23 cellular contexts compared by ENCODE assay signal in the genomic region with DNA sequence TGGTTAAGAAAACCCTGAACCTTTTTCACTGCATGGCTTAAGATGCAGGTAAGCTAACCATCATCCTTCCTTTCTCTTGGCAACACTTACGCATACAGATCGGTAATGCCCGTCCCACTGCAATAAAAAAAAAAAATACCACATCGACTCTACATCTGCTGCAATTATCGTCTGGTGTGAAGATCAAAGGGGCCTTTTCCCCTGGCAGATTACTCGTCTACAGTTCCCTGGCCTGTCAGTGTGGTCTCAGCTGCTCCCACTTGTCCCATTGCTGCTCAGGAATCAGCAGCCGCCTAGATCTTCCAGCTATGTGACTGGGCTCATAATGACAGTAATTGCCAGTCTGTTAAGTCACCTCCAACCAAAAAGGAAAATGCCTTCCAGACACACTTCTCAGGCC.
DNase-seq lines count a peak whose midpoint lies in the region; ATAC-seq and TF ChIP-seq lines count a peak whose summit lies in the region.
"Had no signal": no experiment of that assay in that cellular context is flagged by ENCODE, and none has a peak within 500 bp of the region (broad histone marks: within the 10 kb centered on the region; RNA-seq: fewer than 3 reads in every experiment).

No MANE protein-coding gene starts in this region.

- TF ChIP-seq CTCF in glutamatergic neuron (IDR thresholded peaks at IDR 0.05; ENCODE audit: partially characterized antibody, unreplicated experiment) (no peak), tibial nerve (IDR thresholded peaks at IDR 0.05) (no peak)

- no peak overlapping the region for H3K27ac ChIP-seq in tibial nerve
- H3K27ac ChIP-seq: A549, ascending aorta, gastrocnemius medialis, ovary, Peyer's patch had no signal

- H3K36me3 ChIP-seq in tibial nerve: no peaks in the 10 kb centered on the region
- H3K36me3 ChIP-seq: ascending aorta, gastrocnemius medialis, ovary, Peyer's patch had no signal

- TF ChIP-seq EP300 in tibial nerve (IDR thresholded peaks at IDR 0.05): no peak

- no peak for TF ChIP-seq POLR2A in tibial nerve (IDR thresholded peaks at IDR 0.05)

- H3K27me3 ChIP-seq in tibial nerve: no peaks in the 10 kb centered on the region
- H3K27me3 ChIP-seq: ascending aorta, gastrocnemius medialis, ovary, Peyer's patch had no signal

- H3K4me1 Mint-ChIP-seq in glutamatergic neuron (ENCODE audit: low read depth, unreplicated experiment): peaks cover 4% of the 10 kb centered on the region
- H3K4me1 Mint-ChIP-seq: activated B cell treated with CpG ODN at 0.5 μM for 24 hours had no signal

- H3K27ac Mint-ChIP-seq in glutamatergic neuron (ENCODE audit: unreplicated experiment): no peak overlapping the region
- H3K27ac Mint-ChIP-seq: activated B cell treated with CpG ODN at 0.5 μM for 24 hours had no signal

- H3K27me3 Mint-ChIP-seq in glutamatergic neuron (ENCODE audit: unreplicated experiment): peaks cover 2% of the 10 kb centered on the region

- peaks cover 4% of the 10 kb centered on the region for H3K9me3 Mint-ChIP-seq in glutamatergic neuron (ENCODE audit: unreplicated experiment)
- H3K9me3 Mint-ChIP-seq: activated B cell treated with CpG ODN at 0.5 μM for 24 hours had no signal

- no peak for ATAC-seq in HG02973 (IDR thresholded peaks at IDR 0.05; ENCODE audit: unreplicated experiment)
- ATAC-seq: A549, gastrocnemius medialis, K562, left cardiac atrium had no signal

- peaks cover 0 to 44% (median 15%) of the 10 kb centered on the region in 4 donors for H3K4me1 ChIP-seq in tibial nerve
- H3K4me1 ChIP-seq: A549, ascending aorta had no signal

- DNase-seq in NCI-H748 (lab: John Stamatoyannopoulos, UW; ENCODE audit: unreplicated experiment) (peak; percentile 7), NCI-H748 treated with DMSO at 0.1 percent for 48 hours (lab: John Stamatoyannopoulos, UW) (no peak), NCI-H2227 (lab: John Stamatoyannopoulos, UW; ENCODE audit: unreplicated experiment) (peak; percentile 59), glutamatergic neuron (peak; percentile 28), tibial nerve (ENCODE audit: low spot score in 2 of 2) (no peak)
- DNase-seq in activated CD4-positive, CD25-positive, alpha-beta regulatory T cell (lab: John Stamatoyannopoulos, UW): no peak
- no peak for DNase-seq in stimulated activated naive CD4-positive, alpha-beta T cell (lab: John Stamatoyannopoulos, UW)
- DNase-seq: activated B cell treated with CpG ODN at 0.5 μM for 24 hours; activated gamma-delta T cell treated with Interleukin-2 at 50 U/mL for 16 hours; activated T-cell treated with anti-CD3 and anti-CD28 coated beads, Interleukin-2, amount 50 U/mL, for 48 hours; gastrocnemius medialis; hippocampal formation; left cardiac atrium; NCI-H2171 treated with DMSO at 0.1 percent for 48 hours; NCI-H69; ovary; Peyer's patch; stimulated activated naive CD4-positive, alpha-beta T cell treated with Interleukin-2 at 50 U/mL for 16 hours; T-helper 1 cell had no signal

- H3K4me3 ChIP-seq in tibial nerve: no peak overlapping the region
- H3K4me3 ChIP-seq: A549, ascending aorta, gastrocnemius medialis, K562, ovary, Peyer's patch had no signal

- no peaks in the 10 kb centered on the region for H3K36me3 Mint-ChIP-seq in glutamatergic neuron (ENCODE audit: unreplicated experiment)

- WGBS in tibial nerve, 2 donors: 77 to 87% methylated on average over 7 of the region's 7 CpGs

- H3K9me3 ChIP-seq in tibial nerve: no peaks in the 10 kb centered on the region
- H3K9me3 ChIP-seq: A549, ascending aorta, gastrocnemius medialis, ovary, Peyer's patch had no signal

- no peak overlapping the region for H3K4me3 Mint-ChIP-seq in glutamatergic neuron (ENCODE audit: unreplicated experiment)
- H3K4me3 Mint-ChIP-seq: activated B cell treated with CpG ODN at 0.5 μM for 24 hours had no signal

Comparison
In these comparisons a context has a peak if more than half of its experiments do, and no peak if none do; other contexts are left out.
1. DNase-seq: peak in NCI-H748 (single experiment), NCI-H2227 (single experiment) and glutamatergic neuron (single experiment); none in NCI-H748 treated with DMSO at 0.1 percent for 48 hours (single experiment), tibial nerve (0 of 2), activated CD4-positive, CD25-positive, alpha-beta regulatory T cell (0 of 4) and stimulated activated naive CD4-positive, alpha-beta T cell (0 of 6).